In genomic region chr12:113796086-113796827, GRCh38 we compare ENCODE assay signal across 19 cellular contexts.
DNase-seq lines count a peak whose midpoint lies in the region; TF ChIP-seq lines count a peak whose summit lies in the region.
"Had no signal": no experiment of that assay in that cellular context is flagged by ENCODE, and none has a peak within 500 bp of the region (broad histone marks: within the 10 kb centered on the region; RNA-seq: fewer than 3 reads in every experiment).

No MANE protein-coding gene starts in this region.

- H3K9me3 Mint-ChIP-seq in glutamatergic neuron (ENCODE audit: unreplicated experiment), result peaks cover 6% of the 10 kb centered on the region
- no peaks in the 10 kb centered on the region for H3K9me3 Mint-ChIP-seq in activated T-helper 1 cell treated with anti-CD3 and anti-CD28 coated beads, Interleukin-12 subunit alpha, Interleukin-12 subunit beta, Interleukin-2, Interleukin-4 antibody, amounts not matched to agents 30 ng/mL and 10 ng/mL and 1 ng/mL, durations not matched to agents 14 hours and 24 hours and 36 hours

- H3K4me1 Mint-ChIP-seq in glutamatergic neuron (ENCODE audit: low read depth, unreplicated experiment), result peaks cover 20% of the 10 kb centered on the region
- no peaks in the 10 kb centered on the region for H3K4me1 Mint-ChIP-seq in activated T-helper 1 cell treated with anti-CD3 and anti-CD28 coated beads, Interleukin-12 subunit alpha, Interleukin-12 subunit beta, Interleukin-2, Interleukin-4 antibody, amounts not matched to agents 30 ng/mL and 10 ng/mL and 1 ng/mL, durations not matched to agents 14 hours and 24 hours and 36 hours (ENCODE audit: low read depth)
- H3K4me1 Mint-ChIP-seq: B cell had no signal

- H3K36me3 Mint-ChIP-seq in glutamatergic neuron (ENCODE audit: unreplicated experiment), result no peaks in the 10 kb centered on the region
- H3K36me3 Mint-ChIP-seq in activated T-helper 1 cell treated with anti-CD3 and anti-CD28 coated beads, Interleukin-12 subunit alpha, Interleukin-12 subunit beta, Interleukin-2, Interleukin-4 antibody, amounts not matched to agents 30 ng/mL and 10 ng/mL and 1 ng/mL, durations not matched to agents 14 hours and 24 hours and 36 hours (ENCODE audit: low read depth), result no peaks in the 10 kb centered on the region

- peaks cover 7% of the 10 kb centered on the region for H3K27me3 Mint-ChIP-seq in glutamatergic neuron (ENCODE audit: unreplicated experiment)
- no peaks in the 10 kb centered on the region for H3K27me3 Mint-ChIP-seq in activated T-helper 1 cell treated with anti-CD3 and anti-CD28 coated beads, Interleukin-12 subunit alpha, Interleukin-12 subunit beta, Interleukin-2, Interleukin-4 antibody, amounts not matched to agents 30 ng/mL and 10 ng/mL and 1 ng/mL, durations not matched to agents 14 hours and 24 hours and 36 hours (ENCODE audit: insufficient read depth)
- H3K27me3 Mint-ChIP-seq: B cell; CD4-positive, alpha-beta T cell had no signal

- H3K4me3 Mint-ChIP-seq in glutamatergic neuron (ENCODE audit: unreplicated experiment), result peak overlapping the region; percentile 36
- no peak overlapping the region for H3K4me3 Mint-ChIP-seq in activated T-helper 1 cell treated with anti-CD3 and anti-CD28 coated beads, Interleukin-12 subunit alpha, Interleukin-12 subunit beta, Interleukin-2, Interleukin-4 antibody, amounts not matched to agents 30 ng/mL and 10 ng/mL and 1 ng/mL, durations not matched to agents 14 hours and 24 hours and 36 hours
- H3K4me3 Mint-ChIP-seq: B cell; CD4-positive, alpha-beta T cell had no signal

- DNase-seq in NCI-H1694 (lab: John Stamatoyannopoulos, UW) (peak; percentile 14), NCI-H1694 treated with DMSO at 0.1 percent for 48 hours (lab: John Stamatoyannopoulos, UW) (no peak), NCI-H2227 (lab: John Stamatoyannopoulos, UW; ENCODE audit: unreplicated experiment) (peak; percentile 66), glutamatergic neuron (no peak), retina (peak; percentile 76), H4 (ENCODE audit: low spot score) (no peak)
- no peak for DNase-seq in activated T-helper 1 cell treated with anti-CD3 and anti-CD28 coated beads, Interleukin-12 subunit alpha, Interleukin-12 subunit beta, Interleukin-2, Interleukin-4 antibody, amounts not matched to agents 30 ng/mL and 10 ng/mL and 1 ng/mL, durations not matched to agents 14 hours and 24 hours and 36 hours (ENCODE audit: low spot score)
- DNase-seq in activated CD4-positive, CD25-positive, alpha-beta regulatory T cell (lab: John Stamatoyannopoulos, UW), result no peak
- DNase-seq: 8988T; Caco-2; CD4-positive, alpha-beta T cell; GM23248; KBM-7; MV-4-11; NCI-H187 treated with DMSO at 0.1 percent for 48 hours; NCI-H510A; NCI-H774; Right ventricle myocardium superior had no signal

- intact Hi-C loops in activated T-helper 1 cell treated with anti-CD3 and anti-CD28 coated beads, Interleukin-12 subunit alpha, Interleukin-12 subunit beta, Interleukin-2, Interleukin-4 antibody, amounts not matched to agents 30 ng/mL and 10 ng/mL and 1 ng/mL, durations not matched to agents 14 hours and 24 hours and 36 hours (cut with micrococcal nuclease), result no loop called here

- no peak for TF ChIP-seq CTCF in glutamatergic neuron (IDR thresholded peaks at IDR 0.05; ENCODE audit: partially characterized antibody, unreplicated experiment)

- no peak overlapping the region for H3K27ac Mint-ChIP-seq in glutamatergic neuron (ENCODE audit: unreplicated experiment)
- H3K27ac Mint-ChIP-seq in activated T-helper 1 cell treated with anti-CD3 and anti-CD28 coated beads, Interleukin-12 subunit alpha, Interleukin-12 subunit beta, Interleukin-2, Interleukin-4 antibody, amounts not matched to agents 30 ng/mL and 10 ng/mL and 1 ng/mL, durations not matched to agents 14 hours and 24 hours and 36 hours, result no peak overlapping the region
- H3K27ac Mint-ChIP-seq: B cell; CD4-positive, alpha-beta T cell had no signal

Comparison
In these comparisons a context has a peak if more than half of its experiments do, and no peak if none do; other contexts are left out.
1. DNase-seq: peak in NCI-H1694 (single experiment), NCI-H2227 (single experiment) and retina (single experiment); none in NCI-H1694 treated with DMSO at 0.1 percent for 48 hours (single experiment), glutamatergic neuron (single experiment), activated T-helper 1 cell treated with anti-CD3 and anti-CD28 coated beads, Interleukin-12 subunit alpha, Interleukin-12 subunit beta, Interleukin-2, Interleukin-4 antibody, amounts not matched to agents 30 ng/mL and 10 ng/mL and 1 ng/mL, durations not matched to agents 14 hours and 24 hours and 36 hours (single experiment), activated CD4-positive, CD25-positive, alpha-beta regulatory T cell (0 of 4) and H4 (single experiment).